In genomic region chr7:56009695-56010094, GRCh38 we compare ENCODE assay signal across 10 cellular contexts. TPM values are rescaled to one million over a fixed set of nuclear protein-coding genes. Genes with fewer than 3 reads are reported as not detected.
DNase-seq lines count a peak whose midpoint lies in the region; ATAC-seq, FAIRE-seq and TF ChIP-seq lines count a peak whose summit lies in the region.
"Had no signal": no experiment of that assay in that cellular context is flagged by ENCODE, and none has a peak within 500 bp of the region (broad histone marks: within the 10 kb centered on the region; RNA-seq: fewer than 3 reads in every experiment).

No MANE protein-coding gene starts in this region.

- CTCF ChIA-PET in PC-3 (lab: Charles Lee) = no interaction called here

- H3K9ac ChIP-seq in PC-3 (ENCODE audit: low read length) = no peak overlapping the region

- H3K9me2 ChIP-seq in PC-3 (replicated peaks; ENCODE audit: low read length) = no peaks in the 10 kb centered on the region

- H3K27me3 ChIP-seq in MG63 = no peaks in the 10 kb centered on the region
- no peaks in the 10 kb centered on the region for H3K27me3 ChIP-seq in PC-3 (ENCODE audit: low read length)

- H3K4me1 Mint-ChIP-seq in activated T-cell treated with anti-CD3 and anti-CD28 coated beads, Interleukin-2, amount 50 U/mL, for 72 hours (ENCODE audit: low read depth) = peaks cover 5% of the 10 kb centered on the region
- H3K4me1 Mint-ChIP-seq: stimulated activated naive CD8-positive, alpha-beta T cell treated with anti-CD3 and anti-CD28 coated beads, Interleukin-15, amount 100 ng/mL, for 72 hours had no signal

- no peaks in the 10 kb centered on the region for H3K79me2 ChIP-seq in PC-3 (ENCODE audit: low read length)

- BruUV-seq in PC-3 (replicated peaks; lab: Mats Ljungman, UMichigan) = TSS peak; percentile 6

- POLR2A ChIA-PET in PC-3 (lab: Charles Lee; ENCODE audit: unreplicated experiment) = no interaction called here

- H3K4me3 ChIP-seq in MG63 = no peak overlapping the region
- no peak overlapping the region for H3K4me3 ChIP-seq in PC-3 (ENCODE audit: low read length)
- no peak overlapping the region for H3K4me3 ChIP-seq in retinal pigment epithelial cell (ENCODE audit: low read length)

- H3K9me3 Mint-ChIP-seq in activated T-cell treated with anti-CD3 and anti-CD28 coated beads, Interleukin-2, amount 50 U/mL, for 72 hours = no peaks in the 10 kb centered on the region
- H3K9me3 Mint-ChIP-seq: dendritic cell treated with granulocyte-macrophage colony-stimulating factor and Interleukin-4, amounts not matched to agents 40 ng/mL and 50 ng/mL, for 4 days; stimulated activated naive CD8-positive, alpha-beta T cell treated with anti-CD3 and anti-CD28 coated beads, Interleukin-15, amount 100 ng/mL, for 72 hours had no signal

- H4K20me1 ChIP-seq in PC-3 (ENCODE audit: low read length) = no peaks in the 10 kb centered on the region

- H3K4me2 ChIP-seq in PC-3 (ENCODE audit: low read length) = no peak overlapping the region

- H3K27me3 Mint-ChIP-seq in activated T-cell treated with anti-CD3 and anti-CD28 coated beads, Interleukin-2, amount 50 U/mL, for 72 hours (ENCODE audit: low read depth) = no peaks in the 10 kb centered on the region
- H3K27me3 Mint-ChIP-seq: dendritic cell treated with granulocyte-macrophage colony-stimulating factor and Interleukin-4, amounts not matched to agents 40 ng/mL and 50 ng/mL, for 4 days; stimulated activated naive CD8-positive, alpha-beta T cell treated with anti-CD3 and anti-CD28 coated beads, Interleukin-15, amount 100 ng/mL, for 72 hours had no signal

- H3K27ac Mint-ChIP-seq in activated T-cell treated with anti-CD3 and anti-CD28 coated beads, Interleukin-2, amount 50 U/mL, for 72 hours = no peak overlapping the region
- H3K27ac Mint-ChIP-seq: dendritic cell treated with granulocyte-macrophage colony-stimulating factor and Interleukin-4, amounts not matched to agents 40 ng/mL and 50 ng/mL, for 4 days; stimulated activated naive CD8-positive, alpha-beta T cell treated with anti-CD3 and anti-CD28 coated beads, Interleukin-15, amount 100 ng/mL, for 72 hours had no signal

- no peak overlapping the region for H3K27ac ChIP-seq in PC-3 (ENCODE audit: low read length)

- no peak for TF ChIP-seq CTCF in PC-3 (conservative IDR thresholded peaks at IDR 0.05; ENCODE audit: low read depth, low read length)
- TF ChIP-seq CTCF in retinal pigment epithelial cell (conservative IDR thresholded peaks at IDR 0.05; ENCODE audit: low read depth, low read length) = peak; percentile 7

- FAIRE-seq in frontal cortex (lab: Jason Lieb, UNC) = peak; percentile 77

- no peaks in the 10 kb centered on the region for H3K4me1 ChIP-seq in PC-3 (ENCODE audit: insufficient read depth, low read length)

- H2AFZ ChIP-seq in PC-3 (ENCODE audit: low read length) = no peak overlapping the region

- peaks cover 17% of the 10 kb centered on the region for H3K36me3 ChIP-seq in MG63
- no peaks in the 10 kb centered on the region for H3K36me3 ChIP-seq in PC-3 (ENCODE audit: low read depth, low read length)

- no peaks in the 10 kb centered on the region for H3F3A ChIP-seq in PC-3 (ENCODE audit: low read length, unreplicated experiment)

- H3K4me3 Mint-ChIP-seq in activated T-cell treated with anti-CD3 and anti-CD28 coated beads, Interleukin-2, amount 50 U/mL, for 72 hours = no peak overlapping the region
- H3K4me3 Mint-ChIP-seq: dendritic cell treated with granulocyte-macrophage colony-stimulating factor and Interleukin-4, amounts not matched to agents 40 ng/mL and 50 ng/mL, for 4 days; stimulated activated naive CD8-positive, alpha-beta T cell treated with anti-CD3 and anti-CD28 coated beads, Interleukin-15, amount 100 ng/mL, for 72 hours had no signal

- no peaks in the 10 kb centered on the region for H3K9me3 ChIP-seq in MG63
- H3K9me3 ChIP-seq in PC-3 (ENCODE audit: low read length) = no peaks in the 10 kb centered on the region

- intact Hi-C loops in PC-3 (cut with micrococcal nuclease) = no loop called here

- ATAC-seq in PC-3 (peak; percentile 71), GM21786 (IDR thresholded peaks at IDR 0.05; ENCODE audit: unreplicated experiment) (no peak), GM18868 (IDR thresholded peaks at IDR 0.05; ENCODE audit: unreplicated experiment) (no peak)
- no peak for ATAC-seq in activated T-cell treated with anti-CD3 and anti-CD28 coated beads, Interleukin-2, amount 50 U/mL, for 72 hours (replicated peaks in 1 of 2)
- ATAC-seq: stimulated activated naive CD8-positive, alpha-beta T cell treated with anti-CD3 and anti-CD28 coated beads, Interleukin-15, amount 100 ng/mL, for 72 hours had no signal

- H3K36me3 Mint-ChIP-seq in activated T-cell treated with anti-CD3 and anti-CD28 coated beads, Interleukin-2, amount 50 U/mL, for 72 hours (ENCODE audit: insufficient read depth in 2 of 2) = peaks cover 2 to 14% of the 10 kb centered on the region in 2 donors

- DNase-seq in MG63 = peak; percentile 31
- DNase-seq in PC-3 = no peak
- DNase-seq in frontal cortex (ENCODE audit: low spot score in 2 of 2) = peak in 1 of 2 donors; percentile 18
- DNase-seq in retinal pigment epithelial cell (ENCODE audit: low read depth) = peak; percentile 63
- DNase-seq in activated T-cell treated with anti-CD3 and anti-CD28 coated beads, Interleukin-2, amount 50 U/mL, for 72 hours = no peak
- no peak for DNase-seq in activated CD4-positive, alpha-beta T cell treated with anti-CD3 and anti-CD28 coated beads, Interleukin-2, amount 50 U/mL, for 1 hour
- DNase-seq: stimulated activated naive CD8-positive, alpha-beta T cell treated with anti-CD3 and anti-CD28 coated beads, Interleukin-15, amount 100 ng/mL, for 72 hours had no signal

RNA-seq across cellular contexts. Expression of gene PSPH, which starts 41.5 kb away (rescaled TPM):
- 51.9 and 125 TPM in 2 replicates for total RNA-seq in MG63 (2014; rRNA removed; shearing (Covaris generic); ENCODE audit: low replicate concordance)
- total RNA-seq in PC-3 (2014; rRNA removed) (54.0 and 66.3 TPM in 2 replicates), frontal cortex (28.9 TPM)
- 10 to 100 TPM; 27.7 to 30.0 TPM for total RNA-seq in activated T-cell treated with anti-CD3 and anti-CD28 coated beads, Interleukin-2, amount 50 U/mL, for 72 hours

RNA-seq across cellular contexts. Expression of gene CCT6A, which starts 41.9 kb away (rescaled TPM):
- 421 and 698 TPM in 2 replicates for total RNA-seq in MG63 (2014; rRNA removed; shearing (Covaris generic); ENCODE audit: low replicate concordance)
- total RNA-seq in PC-3 (2014; rRNA removed) = 316 and 338 TPM in 2 replicates
- 238 TPM for total RNA-seq in frontal cortex
- 100 to 1,000 TPM; 122 to 131 TPM for total RNA-seq in activated T-cell treated with anti-CD3 and anti-CD28 coated beads, Interleukin-2, amount 50 U/mL, for 72 hours

RNA-seq across cellular contexts. Expression of gene NIPSNAP2, which starts 45.3 kb away (rescaled TPM):
- 30.9 and 36.4 TPM in 2 replicates for total RNA-seq in MG63 (2014; rRNA removed; shearing (Covaris generic); ENCODE audit: low replicate concordance)
- total RNA-seq in PC-3 (2014; rRNA removed) (63.9 and 65.8 TPM in 2 replicates), frontal cortex (36.3 TPM)
- total RNA-seq in activated T-cell treated with anti-CD3 and anti-CD28 coated beads, Interleukin-2, amount 50 U/mL, for 72 hours = 10 to 100 TPM; 55.5 to 57.0 TPM

RNA-seq across cellular contexts. Expression of gene SUMF2, which starts 54.4 kb away (rescaled TPM):
- 99.8 and 154 TPM in 2 replicates for total RNA-seq in MG63 (2014; rRNA removed; shearing (Covaris generic); ENCODE audit: low replicate concordance)
- 57.4 and 65.6 TPM in 2 replicates for total RNA-seq in PC-3 (2014; rRNA removed)
- total RNA-seq in frontal cortex = 91.3 TPM
- 100 to 1,000 TPM; 125 to 141 TPM for total RNA-seq in activated T-cell treated with anti-CD3 and anti-CD28 coated beads, Interleukin-2, amount 50 U/mL, for 72 hours

RNA-seq across cellular contexts. Expression of gene MRPS17, which starts 58.0 kb away (rescaled TPM):
- 24.5 and 28.3 TPM in 2 replicates for total RNA-seq in MG63 (2014; rRNA removed; shearing (Covaris generic); ENCODE audit: low replicate concordance)
- total RNA-seq in PC-3 (2014; rRNA removed) (16.9 and 20.1 TPM in 2 replicates), frontal cortex (33.4 TPM)
- total RNA-seq in activated T-cell treated with anti-CD3 and anti-CD28 coated beads, Interleukin-2, amount 50 U/mL, for 72 hours = 10 to 100 TPM; 15.3 to 17.1 TPM

Comparison
In these comparisons a context has a peak if more than half of its experiments do, and no peak if none do; other contexts are left out.
1. DNase-seq: peak in MG63 (single experiment) and retinal pigment epithelial cell (single experiment); none in PC-3 (single experiment), activated T-cell treated with anti-CD3 and anti-CD28 coated beads, Interleukin-2, amount 50 U/mL, for 72 hours (0 of 2) and activated CD4-positive, alpha-beta T cell treated with anti-CD3 and anti-CD28 coated beads, Interleukin-2, amount 50 U/mL, for 1 hour (single experiment).